ENCODE assay signal across 1 cellular context in the genomic region with DNA sequence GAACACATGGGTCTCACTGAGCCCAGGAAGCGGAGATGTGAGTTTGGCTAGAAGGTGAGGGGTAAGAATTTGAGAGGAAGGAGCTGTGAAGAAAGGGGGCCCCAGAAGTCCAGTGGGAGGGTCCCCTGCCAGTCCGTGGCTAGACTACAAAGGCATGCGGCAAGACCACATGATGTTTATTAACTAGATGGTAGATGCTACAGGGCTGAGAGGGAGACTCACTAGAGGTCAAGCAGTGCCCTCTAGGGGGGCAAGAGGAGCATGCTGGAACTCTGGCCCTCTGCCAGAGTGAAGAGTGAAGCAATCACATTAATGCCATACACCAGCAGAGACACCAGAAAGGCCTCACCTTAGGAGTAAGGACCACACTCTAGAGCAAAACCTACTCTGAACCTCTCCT.
TF ChIP-seq lines count a peak whose summit lies in the region.

No MANE protein-coding gene starts in this region.

TF ChIP-seq in GM12878, 131 proteins besides CTCF, POLR2A, EP300 and RAD21 (continued from another document):
- TF ChIP-seq BHLHE40 (IDR thresholded peaks at IDR 0.05; ENCODE audit: borderline replicate concordance in 1 of 2, low read depth in 2 of 2, low read length in 1 of 2) (peak in 1 of 2 experiments; percentile 18; a peak in 1 of 4 replicates), RB1 (IDR thresholded peaks at IDR 0.05; ENCODE audit: borderline replicate concordance) (0 out of 2 replicates have a peak, but pooled peaks have one; percentile 40), SMC3 (IDR thresholded peaks at IDR 0.05; ENCODE audit: borderline replicate concordance, low read length) (peak; percentile 65)
TF ChIP-seq in GM12878: peak in this region for 8.
